1 cellular context compared by ENCODE assay signal in genomic region chr16:57600048-57600835, GRCh38.
TF ChIP-seq lines count a peak whose summit lies in the region.

No MANE protein-coding gene starts in this region.

TF ChIP-seq in K562, 482 proteins besides CTCF, POLR2A, EP300 and RAD21 (continued from another document and continues in another):
- TF ChIP-seq FUS (optimal IDR thresholded peaks at IDR 0.05; ENCODE audit: low read depth, low read length) (no peak), RAD51 (IDR thresholded peaks at IDR 0.05; ENCODE audit: borderline replicate concordance, low read depth) (no peak), NFXL1 (CRISPR knock-in tag; IDR thresholded peaks at IDR 0.05) (no peak), CBX1 (IDR thresholded peaks at IDR 0.05; ENCODE audit: low read depth) (no peak), DMBX1 (CRISPR knock-in tag; IDR thresholded peaks at IDR 0.05; ENCODE audit: borderline replicate concordance) (no peak), HMGN3 (IDR thresholded peaks at IDR 0.05; ENCODE audit: borderline replicate concordance, extremely low read depth, insufficient read length, low read depth, low read length) (peak; percentile 19), RBM34 (IDR thresholded peaks at IDR 0.05; ENCODE audit: borderline replicate concordance, insufficient read depth, low read length) (no peak), MYC (IDR thresholded peaks at IDR 0.05; ENCODE audit: low read depth, low read length) (peak; percentile 62; the same call in 1 of the 2 replicates), MYC (CRISPR knock-in tag; IDR thresholded peaks at IDR 0.05; ENCODE audit: borderline replicate concordance, low read depth) (no peak), TAF1 (IDR thresholded peaks at IDR 0.05; ENCODE audit: control insufficient read depth, extremely low read depth, insufficient read depth, low read length, severe bottlenecking) (no peak), NRF1 (conservative IDR thresholded peaks at IDR 0.05 in 1 of 2, IDR thresholded peaks at IDR 0.05 in 1 of 2) (peak; percentile 36 to 59; a peak in 3 of 4 replicates), HDAC6 (IDR thresholded peaks at IDR 0.05; ENCODE audit: low read depth, low read length) (no peak), TFE3 (CRISPR knock-in tag; IDR thresholded peaks at IDR 0.05) (no peak), KLF13 (tag; IDR thresholded peaks at IDR 0.05; ENCODE audit: borderline replicate concordance, low read depth) (no peak), ILK (tag; IDR thresholded peaks at IDR 0.05; ENCODE audit: borderline replicate concordance, low read depth) (no peak), CBX5 (IDR thresholded peaks at IDR 0.05; ENCODE audit: borderline replicate concordance, low read depth) (no peak), ZBTB33 (CRISPR knock-in tag; IDR thresholded peaks at IDR 0.05) (peak; percentile 51; the same call in 1 of the 2 replicates), NCOA1 (IDR thresholded peaks at IDR 0.05; ENCODE audit: low read depth) (no peak), CREM (IDR thresholded peaks at IDR 0.05; ENCODE audit: low read depth) (0 out of 2 replicates have a peak, but pooled peaks have one; percentile 12), PHTF2 (CRISPR knock-in tag; IDR thresholded peaks at IDR 0.05) (no peak), NR2F6 (CRISPR knock-in tag; IDR thresholded peaks at IDR 0.05) (no peak), ZNF274 (IDR thresholded peaks at IDR 0.05; ENCODE audit: borderline replicate concordance, low read depth, low read length) (no peak), ZSCAN29 (IDR thresholded peaks at IDR 0.05) (no peak), MAFK (IDR thresholded peaks at IDR 0.05; ENCODE audit: low read length) (no peak), E2F3 (CRISPR knock-in tag; IDR thresholded peaks at IDR 0.05) (no peak), RBFOX2 (IDR thresholded peaks at IDR 0.05; ENCODE audit: low read depth, low read length) (no peak), CEBPG (CRISPR knock-in tag; IDR thresholded peaks at IDR 0.05) (peak; percentile 65; the same call in 1 of the 2 replicates), CEBPG (tag; conservative IDR thresholded peaks at IDR 0.05 in 1 of 2, IDR thresholded peaks at IDR 0.05 in 1 of 2) (no peak), ARID1B (IDR thresholded peaks at IDR 0.05) (no peak), ATF1 (CRISPR knock-in tag; IDR thresholded peaks at IDR 0.05) (no peak), ATF1 (tag; IDR thresholded peaks at IDR 0.05) (no peak), ZBTB7A (IDR thresholded peaks at IDR 0.05; ENCODE audit: borderline replicate concordance, control insufficient read depth, low read depth, low read length) (peak; percentile 61; the same call in 1 of the 2 replicates), ETS2 (tag; IDR thresholded peaks at IDR 0.05; ENCODE audit: borderline replicate concordance, poor library complexity, severe bottlenecking) (no peak), STAT5A (IDR thresholded peaks at IDR 0.05; ENCODE audit: borderline replicate concordance, low read length) (no peak), ZBTB11 (CRISPR knock-in tag; IDR thresholded peaks at IDR 0.05) (no peak), TEAD4 (IDR thresholded peaks at IDR 0.05; ENCODE audit: low read length) (no peak), TEAD4 (CRISPR knock-in tag; IDR thresholded peaks at IDR 0.05; ENCODE audit: borderline replicate concordance) (no peak), ATF6 (CRISPR knock-in tag; IDR thresholded peaks at IDR 0.05) (no peak), HDAC1 (IDR thresholded peaks at IDR 0.05) (no peak), TSC22D4 (tag; IDR thresholded peaks at IDR 0.05) (no peak), MCM3 (IDR thresholded peaks at IDR 0.05) (no peak), ZNF316 (IDR thresholded peaks at IDR 0.05) (no peak), TBP (optimal IDR thresholded peaks at IDR 0.05; ENCODE audit: low read depth, low read length) (no peak), SRSF3 (IDR thresholded peaks at IDR 0.05; ENCODE audit: insufficient read depth, low read length) (no peak), PURB (CRISPR knock-in tag; IDR thresholded peaks at IDR 0.05; ENCODE audit: low read depth) (no peak), ELF4 (CRISPR knock-in tag; IDR thresholded peaks at IDR 0.05) (no peak), HDAC3 (IDR thresholded peaks at IDR 0.05; ENCODE audit: borderline replicate concordance, partially characterized antibody) (no peak), RCOR1 (IDR thresholded peaks at IDR 0.05; ENCODE audit: borderline replicate concordance in 1 of 2, low read depth in 2 of 2, low read length in 2 of 2) (0 out of 4 replicates have a peak, but pooled peaks of 1 of the 2 experiments have one; percentile 44)
- TF ChIP-seq, protein P1, sequence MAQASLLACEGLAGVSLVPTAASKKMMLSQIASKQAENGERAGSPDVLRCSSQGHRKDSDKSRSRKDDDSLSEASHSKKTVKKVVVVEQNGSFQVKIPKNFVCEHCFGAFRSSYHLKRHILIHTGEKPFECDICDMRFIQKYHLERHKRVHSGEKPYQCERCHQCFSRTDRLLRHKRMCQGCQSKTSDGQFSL (CRISPR knock-in tag; IDR thresholded peaks at IDR 0.05) = no peak
- TF ChIP-seq, protein P1 (tag; IDR thresholded peaks at IDR 0.05) = no peak
- TF ChIP-seq, protein P2, sequence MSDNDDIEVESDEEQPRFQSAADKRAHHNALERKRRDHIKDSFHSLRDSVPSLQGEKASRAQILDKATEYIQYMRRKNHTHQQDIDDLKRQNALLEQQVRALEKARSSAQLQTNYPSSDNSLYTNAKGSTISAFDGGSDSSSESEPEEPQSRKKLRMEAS (CRISPR knock-in tag; IDR thresholded peaks at IDR 0.05) = no peak
- TF ChIP-seq, protein P3, sequence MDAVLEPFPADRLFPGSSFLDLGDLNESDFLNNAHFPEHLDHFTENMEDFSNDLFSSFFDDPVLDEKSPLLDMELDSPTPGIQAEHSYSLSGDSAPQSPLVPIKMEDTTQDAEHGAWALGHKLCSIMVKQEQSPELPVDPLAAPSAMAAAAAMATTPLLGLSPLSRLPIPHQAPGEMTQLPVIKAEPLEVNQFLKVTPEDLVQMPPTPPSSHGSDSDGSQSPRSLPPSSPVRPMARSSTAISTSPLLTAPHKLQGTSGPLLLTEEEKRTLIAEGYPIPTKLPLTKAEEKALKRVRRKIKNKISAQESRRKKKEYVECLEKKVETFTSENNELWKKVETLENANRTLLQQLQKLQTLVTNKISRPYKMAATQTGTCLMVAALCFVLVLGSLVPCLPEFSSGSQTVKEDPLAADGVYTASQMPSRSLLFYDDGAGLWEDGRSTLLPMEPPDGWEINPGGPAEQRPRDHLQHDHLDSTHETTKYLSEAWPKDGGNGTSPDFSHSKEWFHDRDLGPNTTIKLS (IDR thresholded peaks at IDR 0.05; ENCODE audit: borderline replicate concordance, low read depth) = no peak
- TF ChIP-seq, protein P4, sequence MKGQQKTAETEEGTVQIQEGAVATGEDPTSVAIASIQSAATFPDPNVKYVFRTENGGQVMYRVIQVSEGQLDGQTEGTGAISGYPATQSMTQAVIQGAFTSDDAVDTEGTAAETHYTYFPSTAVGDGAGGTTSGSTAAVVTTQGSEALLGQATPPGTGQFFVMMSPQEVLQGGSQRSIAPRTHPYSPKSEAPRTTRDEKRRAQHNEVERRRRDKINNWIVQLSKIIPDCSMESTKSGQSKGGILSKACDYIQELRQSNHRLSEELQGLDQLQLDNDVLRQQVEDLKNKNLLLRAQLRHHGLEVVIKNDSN (CRISPR knock-in tag; IDR thresholded peaks at IDR 0.05) = peak; percentile 38; the same call in 1 of the 2 replicates
- TF ChIP-seq, protein P5, sequence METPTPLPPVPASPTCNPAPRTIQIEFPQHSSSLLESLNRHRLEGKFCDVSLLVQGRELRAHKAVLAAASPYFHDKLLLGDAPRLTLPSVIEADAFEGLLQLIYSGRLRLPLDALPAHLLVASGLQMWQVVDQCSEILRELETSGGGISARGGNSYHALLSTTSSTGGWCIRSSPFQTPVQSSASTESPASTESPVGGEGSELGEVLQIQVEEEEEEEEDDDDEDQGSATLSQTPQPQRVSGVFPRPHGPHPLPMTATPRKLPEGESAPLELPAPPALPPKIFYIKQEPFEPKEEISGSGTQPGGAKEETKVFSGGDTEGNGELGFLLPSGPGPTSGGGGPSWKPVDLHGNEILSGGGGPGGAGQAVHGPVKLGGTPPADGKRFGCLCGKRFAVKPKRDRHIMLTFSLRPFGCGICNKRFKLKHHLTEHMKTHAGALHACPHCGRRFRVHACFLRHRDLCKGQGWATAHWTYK (CRISPR knock-in tag; IDR thresholded peaks at IDR 0.05) = peak; percentile 45; the same call in 1 of the 2 replicates
- TF ChIP-seq, protein P6, sequence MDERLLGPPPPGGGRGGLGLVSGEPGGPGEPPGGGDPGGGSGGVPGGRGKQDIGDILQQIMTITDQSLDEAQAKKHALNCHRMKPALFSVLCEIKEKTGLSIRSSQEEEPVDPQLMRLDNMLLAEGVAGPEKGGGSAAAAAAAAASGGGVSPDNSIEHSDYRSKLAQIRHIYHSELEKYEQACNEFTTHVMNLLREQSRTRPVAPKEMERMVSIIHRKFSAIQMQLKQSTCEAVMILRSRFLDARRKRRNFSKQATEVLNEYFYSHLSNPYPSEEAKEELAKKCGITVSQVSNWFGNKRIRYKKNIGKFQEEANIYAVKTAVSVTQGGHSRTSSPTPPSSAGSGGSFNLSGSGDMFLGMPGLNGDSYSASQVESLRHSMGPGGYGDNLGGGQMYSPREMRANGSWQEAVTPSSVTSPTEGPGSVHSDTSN (CRISPR knock-in tag; IDR thresholded peaks at IDR 0.05; ENCODE audit: low read depth) = no peak
- TF ChIP-seq, protein P6 (tag; conservative IDR thresholded peaks at IDR 0.05; ENCODE audit: low read depth) = no peak
